8 cellular contexts compared by ENCODE assay signal in the genomic region with DNA sequence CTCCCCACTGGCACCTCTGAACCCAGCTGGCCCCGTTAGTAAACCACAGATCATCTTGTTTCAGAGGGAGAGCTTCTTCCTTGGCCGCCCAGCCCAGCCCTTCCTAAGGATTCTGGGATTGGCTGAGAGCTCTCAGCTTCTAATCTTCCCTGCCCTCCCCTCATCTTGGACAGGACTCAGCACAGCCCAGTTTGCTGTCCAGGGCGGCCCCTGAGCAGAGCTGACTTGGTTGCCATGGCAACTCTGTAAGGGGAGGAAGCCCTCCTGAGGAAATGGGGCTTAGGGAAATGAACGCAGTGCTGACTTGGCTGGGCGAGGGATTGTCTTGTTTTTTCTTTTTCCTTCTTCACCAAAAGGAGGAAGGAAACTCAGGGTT.
DNase-seq lines count a peak whose midpoint lies in the region.

No MANE protein-coding gene starts in this region.

- no peaks in the 10 kb centered on the region for H3K27me3 ChIP-seq in NT2/D1 (ENCODE audit: insufficient read depth, insufficient read length)

- DNase-seq in GF-D8 (lab: John Stamatoyannopoulos, UW) (peak; percentile 44), NT2/D1 (ENCODE audit: low read depth, low spot score) (peak; percentile 54), fibroblast of the conjunctiva (ENCODE audit: low read depth) (peak; percentile 66), pons (ENCODE audit: low spot score) (peak; percentile 49), SHP77 (lab: John Stamatoyannopoulos, UW) (no peak), GM19238 (ENCODE audit: insufficient read length, low spot score) (no peak), NCI-H2107 (lab: John Stamatoyannopoulos, UW) (no peak)
- DNase-seq in stimulated activated CD4-positive, alpha-beta T cell treated with anti-CD3 and anti-CD28 coated beads, Interleukin-15, amount 100 ng/mL, for 24 hours, result no peak

- H3K9me3 ChIP-seq in NT2/D1 (ENCODE audit: insufficient read depth, low read length), result no peaks in the 10 kb centered on the region

- no peak overlapping the region for H3K9ac ChIP-seq in NT2/D1 (ENCODE audit: insufficient read length, low read depth)

- no peaks in the 10 kb centered on the region for H3K36me3 ChIP-seq in NT2/D1 (ENCODE audit: insufficient read depth, insufficient read length, low read length)

- no peak overlapping the region for H3K4me3 ChIP-seq in NT2/D1 (ENCODE audit: insufficient read length, low read depth)

- H3K4me1 ChIP-seq in NT2/D1 (ENCODE audit: insufficient read depth, insufficient read length), result no peaks in the 10 kb centered on the region

Comparison
In these comparisons a context has a peak if more than half of its experiments do, and no peak if none do; other contexts are left out.
1. DNase-seq: peak in GF-D8 (single experiment), NT2/D1 (single experiment), fibroblast of the conjunctiva (single experiment) and pons (single experiment); none in SHP77 (0 of 2), GM19238 (single experiment), NCI-H2107 (single experiment) and stimulated activated CD4-positive, alpha-beta T cell treated with anti-CD3 and anti-CD28 coated beads, Interleukin-15, amount 100 ng/mL, for 24 hours (single experiment).